ENCODE assay signal across 1 cellular context in the genomic region with DNA sequence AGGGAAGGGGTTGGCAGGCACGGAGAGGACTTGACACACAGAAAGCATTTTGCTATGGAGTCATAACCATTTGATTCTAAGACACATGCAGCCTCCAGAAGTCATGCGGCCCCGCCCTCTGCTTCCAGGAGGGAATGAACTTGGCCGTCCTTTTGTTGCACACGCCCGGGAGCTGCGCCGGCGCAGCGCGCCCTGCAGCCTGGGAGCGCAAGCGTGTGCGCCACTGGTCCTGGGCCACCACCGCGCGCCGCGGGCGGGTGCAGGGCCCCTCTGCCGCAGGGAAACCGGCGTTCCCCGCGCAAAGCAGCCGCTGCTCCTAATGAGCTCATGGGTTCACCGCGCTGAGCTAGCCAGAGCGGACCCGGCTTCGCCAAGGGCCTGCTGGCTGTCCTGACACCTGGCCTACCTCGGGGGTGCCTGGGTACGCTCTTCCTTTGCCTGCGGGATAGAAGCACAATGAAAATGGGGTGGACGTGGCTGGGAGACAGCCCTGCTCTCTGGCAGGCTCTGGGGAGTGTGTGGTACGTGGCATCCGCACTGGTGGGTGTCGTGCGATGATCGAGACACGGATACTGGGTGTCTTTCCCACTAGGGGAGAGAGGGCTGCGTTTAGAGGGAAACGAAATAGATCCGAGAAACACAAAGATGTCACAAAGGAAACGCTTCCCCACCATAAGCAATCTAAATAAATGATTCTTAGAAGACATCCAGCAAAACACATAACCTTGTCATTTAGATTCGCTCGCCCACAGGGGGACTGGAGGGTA.
TF ChIP-seq lines count a peak whose summit lies in the region.

No MANE protein-coding gene starts in this region.

TF ChIP-seq in HepG2, 621 proteins besides CTCF, POLR2A, EP300 and RAD21 (continues in another document):
- TF ChIP-seq, protein P1, sequence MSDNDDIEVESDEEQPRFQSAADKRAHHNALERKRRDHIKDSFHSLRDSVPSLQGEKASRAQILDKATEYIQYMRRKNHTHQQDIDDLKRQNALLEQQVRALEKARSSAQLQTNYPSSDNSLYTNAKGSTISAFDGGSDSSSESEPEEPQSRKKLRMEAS (IDR thresholded peaks at IDR 0.05), result peak; percentile 36; the same call in 1 of the 2 replicates
- TF ChIP-seq, protein P2, sequence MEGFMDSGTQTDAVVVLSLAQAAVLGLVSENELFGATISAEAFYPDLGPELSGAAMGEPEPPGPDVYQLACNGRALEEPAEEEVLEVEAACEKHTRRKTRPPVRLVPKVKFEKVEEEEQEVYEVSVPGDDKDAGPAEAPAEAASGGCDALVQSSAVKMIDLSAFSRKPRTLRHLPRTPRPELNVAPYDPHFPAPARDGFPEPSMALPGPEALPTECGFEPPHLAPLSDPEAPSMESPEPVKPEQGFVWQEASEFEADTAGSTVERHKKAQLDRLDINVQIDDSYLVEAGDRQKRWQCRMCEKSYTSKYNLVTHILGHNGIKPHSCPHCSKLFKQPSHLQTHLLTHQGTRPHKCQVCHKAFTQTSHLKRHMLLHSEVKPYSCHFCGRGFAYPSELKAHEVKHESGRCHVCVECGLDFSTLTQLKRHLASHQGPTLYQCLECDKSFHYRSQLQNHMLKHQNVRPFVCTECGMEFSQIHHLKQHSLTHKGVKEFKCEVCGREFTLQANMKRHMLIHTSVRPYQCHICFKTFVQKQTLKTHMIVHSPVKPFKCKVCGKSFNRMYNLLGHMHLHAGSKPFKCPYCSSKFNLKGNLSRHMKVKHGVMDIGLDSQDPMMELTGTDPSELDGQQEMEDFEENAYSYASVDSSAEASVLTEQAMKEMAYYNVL (CRISPR knock-in tag; IDR thresholded peaks at IDR 0.05; ENCODE audit: borderline replicate concordance), result 0 out of 2 replicates have a peak, but pooled peaks have one; percentile 26
- TF ChIP-seq PHF8 (CRISPR knock-in tag; IDR thresholded peaks at IDR 0.05) (peak; percentile 45), EEA1 (CRISPR knock-in tag; IDR thresholded peaks at IDR 0.05; ENCODE audit: borderline replicate concordance) (peak; percentile 25; the same call in 1 of the 2 replicates), ZNF616 (CRISPR knock-in tag; IDR thresholded peaks at IDR 0.05; ENCODE audit: low read depth) (peak; percentile 45; the same call in 1 of the 2 replicates), IRX3 (CRISPR knock-in tag; IDR thresholded peaks at IDR 0.05; ENCODE audit: borderline replicate concordance, low read depth) (no peak), ZNF75D (CRISPR knock-in tag; IDR thresholded peaks at IDR 0.05; ENCODE audit: borderline replicate concordance) (no peak), ZSCAN21 (CRISPR knock-in tag; IDR thresholded peaks at IDR 0.05; ENCODE audit: borderline replicate concordance) (no peak), NONO (IDR thresholded peaks at IDR 0.05) (no peak), NONO (CRISPR knock-in tag; conservative IDR thresholded peaks at IDR 0.05) (0 out of 2 replicates have a peak, but pooled peaks have one; percentile 37), ZFY (CRISPR knock-in tag; IDR thresholded peaks at IDR 0.05) (peak; percentile 61), HIVEP1 (CRISPR knock-in tag; IDR thresholded peaks at IDR 0.05) (0 out of 2 replicates have a peak, but pooled peaks have one; percentile 22), GABPB1 (CRISPR knock-in tag; IDR thresholded peaks at IDR 0.05) (peak; percentile 13; the same call in 1 of the 2 replicates), HNRNPLL (IDR thresholded peaks at IDR 0.05; ENCODE audit: low read depth, low read length, poor library complexity, severe bottlenecking) (peak; percentile 97), NR1H2 (CRISPR knock-in tag; IDR thresholded peaks at IDR 0.05; ENCODE audit: borderline replicate concordance, low read depth) (no peak), ZSCAN31 (CRISPR knock-in tag; IDR thresholded peaks at IDR 0.05; ENCODE audit: low read depth) (peak; percentile 20; the same call in 1 of the 2 replicates), RELA (CRISPR knock-in tag; IDR thresholded peaks at IDR 0.05) (0 out of 2 replicates have a peak, but pooled peaks have one; percentile 27), ZNF274 (CRISPR knock-in tag; IDR thresholded peaks at IDR 0.05) (peak; percentile 62; the same call in 1 of the 2 replicates), ZMYM4 (CRISPR knock-in tag; IDR thresholded peaks at IDR 0.05) (0 out of 2 replicates have a peak, but pooled peaks have one; percentile 12), NFKB2 (CRISPR knock-in tag; IDR thresholded peaks at IDR 0.05; ENCODE audit: borderline replicate concordance) (peak; percentile 14; the same call in 1 of the 2 replicates), HDAC2 (CRISPR knock-in tag; IDR thresholded peaks at IDR 0.05) (peak; percentile 34; the same call in 1 of the 2 replicates), ZNF484 (CRISPR knock-in tag; IDR thresholded peaks at IDR 0.05; ENCODE audit: borderline replicate concordance, low read depth) (no peak), ZNF780A (CRISPR knock-in tag; IDR thresholded peaks at IDR 0.05) (0 out of 2 replicates have a peak, but pooled peaks have one; percentile 41), STAG1 (CRISPR knock-in tag; IDR thresholded peaks at IDR 0.05) (peak; percentile 21; the same call in 1 of the 2 replicates), ZNF598 (CRISPR knock-in tag; IDR thresholded peaks at IDR 0.05; ENCODE audit: borderline replicate concordance) (0 out of 2 replicates have a peak, but pooled peaks have one; percentile 45), KDM5B (CRISPR knock-in tag; IDR thresholded peaks at IDR 0.05; ENCODE audit: borderline replicate concordance) (peak; percentile 60; the same call in 1 of the 2 replicates), ZNF331 (CRISPR knock-in tag; IDR thresholded peaks at IDR 0.05) (0 out of 2 replicates have a peak, but pooled peaks have one; percentile 22), ZNF891 (CRISPR knock-in tag; IDR thresholded peaks at IDR 0.05) (0 out of 2 replicates have a peak, but pooled peaks have one; percentile 27), ZNF143 (CRISPR knock-in tag; IDR thresholded peaks at IDR 0.05) (0 out of 2 replicates have a peak, but pooled peaks have one; percentile 10), ZNF790 (CRISPR knock-in tag; IDR thresholded peaks at IDR 0.05; ENCODE audit: borderline replicate concordance) (0 out of 2 replicates have a peak, but pooled peaks have one; percentile 28), ZNF451 (CRISPR knock-in tag; IDR thresholded peaks at IDR 0.05) (0 out of 2 replicates have a peak, but pooled peaks have one; percentile 10)
- TF ChIP-seq, protein P3, sequence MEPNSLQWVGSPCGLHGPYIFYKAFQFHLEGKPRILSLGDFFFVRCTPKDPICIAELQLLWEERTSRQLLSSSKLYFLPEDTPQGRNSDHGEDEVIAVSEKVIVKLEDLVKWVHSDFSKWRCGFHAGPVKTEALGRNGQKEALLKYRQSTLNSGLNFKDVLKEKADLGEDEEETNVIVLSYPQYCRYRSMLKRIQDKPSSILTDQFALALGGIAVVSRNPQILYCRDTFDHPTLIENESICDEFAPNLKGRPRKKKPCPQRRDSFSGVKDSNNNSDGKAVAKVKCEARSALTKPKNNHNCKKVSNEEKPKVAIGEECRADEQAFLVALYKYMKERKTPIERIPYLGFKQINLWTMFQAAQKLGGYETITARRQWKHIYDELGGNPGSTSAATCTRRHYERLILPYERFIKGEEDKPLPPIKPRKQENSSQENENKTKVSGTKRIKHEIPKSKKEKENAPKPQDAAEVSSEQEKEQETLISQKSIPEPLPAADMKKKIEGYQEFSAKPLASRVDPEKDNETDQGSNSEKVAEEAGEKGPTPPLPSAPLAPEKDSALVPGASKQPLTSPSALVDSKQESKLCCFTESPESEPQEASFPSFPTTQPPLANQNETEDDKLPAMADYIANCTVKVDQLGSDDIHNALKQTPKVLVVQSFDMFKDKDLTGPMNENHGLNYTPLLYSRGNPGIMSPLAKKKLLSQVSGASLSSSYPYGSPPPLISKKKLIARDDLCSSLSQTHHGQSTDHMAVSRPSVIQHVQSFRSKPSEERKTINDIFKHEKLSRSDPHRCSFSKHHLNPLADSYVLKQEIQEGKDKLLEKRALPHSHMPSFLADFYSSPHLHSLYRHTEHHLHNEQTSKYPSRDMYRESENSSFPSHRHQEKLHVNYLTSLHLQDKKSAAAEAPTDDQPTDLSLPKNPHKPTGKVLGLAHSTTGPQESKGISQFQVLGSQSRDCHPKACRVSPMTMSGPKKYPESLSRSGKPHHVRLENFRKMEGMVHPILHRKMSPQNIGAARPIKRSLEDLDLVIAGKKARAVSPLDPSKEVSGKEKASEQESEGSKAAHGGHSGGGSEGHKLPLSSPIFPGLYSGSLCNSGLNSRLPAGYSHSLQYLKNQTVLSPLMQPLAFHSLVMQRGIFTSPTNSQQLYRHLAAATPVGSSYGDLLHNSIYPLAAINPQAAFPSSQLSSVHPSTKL (CRISPR knock-in tag; IDR thresholded peaks at IDR 0.05), result peak; percentile 7; the same call in 1 of the 2 replicates
- TF ChIP-seq, protein P4, sequence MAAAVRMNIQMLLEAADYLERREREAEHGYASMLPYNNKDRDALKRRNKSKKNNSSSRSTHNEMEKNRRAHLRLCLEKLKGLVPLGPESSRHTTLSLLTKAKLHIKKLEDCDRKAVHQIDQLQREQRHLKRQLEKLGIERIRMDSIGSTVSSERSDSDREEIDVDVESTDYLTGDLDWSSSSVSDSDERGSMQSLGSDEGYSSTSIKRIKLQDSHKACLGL (CRISPR knock-in tag; IDR thresholded peaks at IDR 0.05), result no peak
- TF ChIP-seq, protein P5, sequence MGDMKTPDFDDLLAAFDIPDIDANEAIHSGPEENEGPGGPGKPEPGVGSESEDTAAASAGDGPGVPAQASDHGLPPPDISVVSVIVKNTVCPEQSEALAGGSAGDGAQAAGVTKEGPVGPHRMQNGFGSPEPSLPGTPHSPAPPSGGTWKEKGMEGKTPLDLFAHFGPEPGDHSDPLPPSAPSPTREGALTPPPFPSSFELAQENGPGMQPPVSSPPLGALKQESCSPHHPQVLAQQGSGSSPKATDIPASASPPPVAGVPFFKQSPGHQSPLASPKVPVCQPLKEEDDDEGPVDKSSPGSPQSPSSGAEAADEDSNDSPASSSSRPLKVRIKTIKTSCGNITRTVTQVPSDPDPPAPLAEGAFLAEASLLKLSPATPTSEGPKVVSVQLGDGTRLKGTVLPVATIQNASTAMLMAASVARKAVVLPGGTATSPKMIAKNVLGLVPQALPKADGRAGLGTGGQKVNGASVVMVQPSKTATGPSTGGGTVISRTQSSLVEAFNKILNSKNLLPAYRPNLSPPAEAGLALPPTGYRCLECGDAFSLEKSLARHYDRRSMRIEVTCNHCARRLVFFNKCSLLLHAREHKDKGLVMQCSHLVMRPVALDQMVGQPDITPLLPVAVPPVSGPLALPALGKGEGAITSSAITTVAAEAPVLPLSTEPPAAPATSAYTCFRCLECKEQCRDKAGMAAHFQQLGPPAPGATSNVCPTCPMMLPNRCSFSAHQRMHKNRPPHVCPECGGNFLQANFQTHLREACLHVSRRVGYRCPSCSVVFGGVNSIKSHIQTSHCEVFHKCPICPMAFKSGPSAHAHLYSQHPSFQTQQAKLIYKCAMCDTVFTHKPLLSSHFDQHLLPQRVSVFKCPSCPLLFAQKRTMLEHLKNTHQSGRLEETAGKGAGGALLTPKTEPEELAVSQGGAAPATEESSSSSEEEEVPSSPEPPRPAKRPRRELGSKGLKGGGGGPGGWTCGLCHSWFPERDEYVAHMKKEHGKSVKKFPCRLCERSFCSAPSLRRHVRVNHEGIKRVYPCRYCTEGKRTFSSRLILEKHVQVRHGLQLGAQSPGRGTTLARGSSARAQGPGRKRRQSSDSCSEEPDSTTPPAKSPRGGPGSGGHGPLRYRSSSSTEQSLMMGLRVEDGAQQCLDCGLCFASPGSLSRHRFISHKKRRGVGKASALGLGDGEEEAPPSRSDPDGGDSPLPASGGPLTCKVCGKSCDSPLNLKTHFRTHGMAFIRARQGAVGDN (CRISPR knock-in tag; IDR thresholded peaks at IDR 0.05), result peak; percentile 79
- TF ChIP-seq, protein P6, sequence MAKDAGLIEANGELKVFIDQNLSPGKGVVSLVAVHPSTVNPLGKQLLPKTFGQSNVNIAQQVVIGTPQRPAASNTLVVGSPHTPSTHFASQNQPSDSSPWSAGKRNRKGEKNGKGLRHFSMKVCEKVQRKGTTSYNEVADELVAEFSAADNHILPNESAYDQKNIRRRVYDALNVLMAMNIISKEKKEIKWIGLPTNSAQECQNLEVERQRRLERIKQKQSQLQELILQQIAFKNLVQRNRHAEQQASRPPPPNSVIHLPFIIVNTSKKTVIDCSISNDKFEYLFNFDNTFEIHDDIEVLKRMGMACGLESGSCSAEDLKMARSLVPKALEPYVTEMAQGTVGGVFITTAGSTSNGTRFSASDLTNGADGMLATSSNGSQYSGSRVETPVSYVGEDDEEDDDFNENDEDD (CRISPR knock-in tag; IDR thresholded peaks at IDR 0.05; ENCODE audit: borderline replicate concordance), result peak; percentile 4; the same call in 1 of the 2 replicates
- TF ChIP-seq, protein P7, sequence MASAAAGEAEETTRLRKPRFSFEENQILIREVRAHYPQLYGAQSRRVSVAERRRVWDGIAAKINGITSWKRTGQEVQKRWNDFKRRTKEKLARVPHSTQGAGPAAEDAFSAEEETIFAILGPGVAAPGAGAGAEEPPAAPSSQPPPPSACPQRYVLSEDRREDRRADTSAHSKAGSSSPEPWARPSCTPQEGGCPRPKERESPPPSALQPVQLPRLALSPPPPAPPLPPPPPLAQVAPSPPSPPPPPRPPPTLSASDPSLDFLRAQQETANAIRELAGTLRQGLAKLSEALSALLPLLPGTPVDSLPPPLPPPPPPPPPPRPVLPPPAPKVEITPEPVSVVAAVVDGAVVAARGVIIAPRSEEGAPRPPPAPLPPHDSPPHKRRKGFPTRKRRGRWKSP (CRISPR knock-in tag; IDR thresholded peaks at IDR 0.05), result peak; percentile 100
- TF ChIP-seq, protein P8, sequence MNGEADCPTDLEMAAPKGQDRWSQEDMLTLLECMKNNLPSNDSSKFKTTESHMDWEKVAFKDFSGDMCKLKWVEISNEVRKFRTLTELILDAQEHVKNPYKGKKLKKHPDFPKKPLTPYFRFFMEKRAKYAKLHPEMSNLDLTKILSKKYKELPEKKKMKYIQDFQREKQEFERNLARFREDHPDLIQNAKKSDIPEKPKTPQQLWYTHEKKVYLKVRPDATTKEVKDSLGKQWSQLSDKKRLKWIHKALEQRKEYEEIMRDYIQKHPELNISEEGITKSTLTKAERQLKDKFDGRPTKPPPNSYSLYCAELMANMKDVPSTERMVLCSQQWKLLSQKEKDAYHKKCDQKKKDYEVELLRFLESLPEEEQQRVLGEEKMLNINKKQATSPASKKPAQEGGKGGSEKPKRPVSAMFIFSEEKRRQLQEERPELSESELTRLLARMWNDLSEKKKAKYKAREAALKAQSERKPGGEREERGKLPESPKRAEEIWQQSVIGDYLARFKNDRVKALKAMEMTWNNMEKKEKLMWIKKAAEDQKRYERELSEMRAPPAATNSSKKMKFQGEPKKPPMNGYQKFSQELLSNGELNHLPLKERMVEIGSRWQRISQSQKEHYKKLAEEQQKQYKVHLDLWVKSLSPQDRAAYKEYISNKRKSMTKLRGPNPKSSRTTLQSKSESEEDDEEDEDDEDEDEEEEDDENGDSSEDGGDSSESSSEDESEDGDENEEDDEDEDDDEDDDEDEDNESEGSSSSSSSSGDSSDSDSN (CRISPR knock-in tag; IDR thresholded peaks at IDR 0.05), result peak; percentile 41; the same call in 1 of the 2 replicates
- TF ChIP-seq, protein P9, sequence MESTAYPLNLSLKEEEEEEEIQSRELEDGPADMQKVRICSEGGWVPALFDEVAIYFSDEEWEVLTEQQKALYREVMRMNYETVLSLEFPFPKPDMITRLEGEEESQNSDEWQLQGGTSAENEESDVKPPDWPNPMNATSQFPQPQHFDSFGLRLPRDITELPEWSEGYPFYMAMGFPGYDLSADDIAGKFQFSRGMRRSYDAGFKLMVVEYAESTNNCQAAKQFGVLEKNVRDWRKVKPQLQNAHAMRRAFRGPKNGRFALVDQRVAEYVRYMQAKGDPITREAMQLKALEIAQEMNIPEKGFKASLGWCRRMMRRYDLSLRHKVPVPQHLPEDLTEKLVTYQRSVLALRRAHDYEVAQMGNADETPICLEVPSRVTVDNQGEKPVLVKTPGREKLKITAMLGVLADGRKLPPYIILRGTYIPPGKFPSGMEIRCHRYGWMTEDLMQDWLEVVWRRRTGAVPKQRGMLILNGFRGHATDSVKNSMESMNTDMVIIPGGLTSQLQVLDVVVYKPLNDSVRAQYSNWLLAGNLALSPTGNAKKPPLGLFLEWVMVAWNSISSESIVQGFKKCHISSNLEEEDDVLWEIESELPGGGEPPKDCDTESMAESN (CRISPR knock-in tag; conservative IDR thresholded peaks at IDR 0.05), result peak; percentile 37; the same call in 1 of the 2 replicates
